In the genomic region with DNA sequence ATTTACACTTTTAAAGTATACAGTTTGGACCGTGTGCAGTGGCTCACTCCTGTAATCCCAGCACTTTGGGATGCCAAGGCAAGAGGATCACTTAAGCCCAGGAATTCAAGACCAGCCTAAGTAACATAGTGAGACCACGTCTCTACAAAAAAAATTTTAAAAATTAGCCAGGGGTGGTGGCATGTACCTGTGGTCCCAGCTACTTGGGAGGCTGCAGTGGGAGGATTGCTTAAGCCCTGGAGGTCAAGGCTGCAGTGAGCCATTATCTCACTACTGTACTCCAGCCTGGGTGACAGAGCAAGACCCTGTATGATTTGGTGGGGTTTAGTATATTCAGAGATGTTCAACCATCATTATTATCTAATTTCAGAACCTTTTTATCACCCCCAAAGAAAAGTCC, we compare ENCODE assay signal across 1 cellular context.
TF ChIP-seq lines count a peak whose summit lies in the region.

No MANE protein-coding gene starts in this region.

TF ChIP-seq in HEK293T, 16 proteins besides CTCF, POLR2A, EP300 and RAD21:
- TF ChIP-seq FOXM1 (IDR thresholded peaks at IDR 0.05; ENCODE audit: borderline replicate concordance): no peak
- no peak for TF ChIP-seq SUZ12 (IDR thresholded peaks at IDR 0.05)
- no peak for TF ChIP-seq LEF1 (IDR thresholded peaks at IDR 0.05; ENCODE audit: borderline replicate concordance)
- TF ChIP-seq BHLHE40 (IDR thresholded peaks at IDR 0.05; ENCODE audit: borderline replicate concordance): no peak
- no peak for TF ChIP-seq NFRKB (IDR thresholded peaks at IDR 0.05)
- no peak for TF ChIP-seq FOXK2 (IDR thresholded peaks at IDR 0.05)
- TF ChIP-seq ZNF384 (IDR thresholded peaks at IDR 0.05): no peak
- no peak for TF ChIP-seq ARNT (IDR thresholded peaks at IDR 0.05)
- TF ChIP-seq ELF4 (IDR thresholded peaks at IDR 0.05): no peak
